Comparison of ENCODE assay signal across 1 cellular context in the genomic region with DNA sequence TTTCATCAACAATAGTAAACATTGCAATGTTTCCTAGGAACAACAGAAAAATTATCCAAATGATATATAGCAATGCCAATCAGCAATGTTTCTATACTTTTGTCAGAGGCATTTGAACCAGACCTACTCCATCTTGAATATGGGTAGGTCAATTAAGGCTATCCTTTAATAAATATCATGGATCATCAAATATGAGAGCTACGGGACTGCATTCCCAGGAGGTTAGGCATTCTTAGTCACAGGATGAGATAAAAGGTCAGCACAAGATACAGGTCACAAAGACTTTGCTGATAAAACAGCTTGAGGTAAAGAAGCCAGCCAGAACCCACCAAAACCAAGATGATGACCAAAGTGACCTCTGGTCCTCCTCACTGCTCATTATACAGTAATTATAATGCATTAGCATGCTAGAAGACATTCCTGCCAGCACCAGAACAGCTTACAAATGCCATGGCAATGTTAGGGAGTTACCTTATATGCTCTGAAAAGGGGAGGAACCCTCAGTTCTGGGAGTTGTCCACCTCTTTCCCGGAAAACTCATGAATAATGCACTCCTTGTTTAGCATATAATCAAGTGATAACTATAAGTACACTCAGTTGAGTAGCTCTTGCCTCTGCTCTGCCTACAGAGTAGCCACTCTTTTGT.
TF ChIP-seq lines count a peak whose summit lies in the region.

No MANE protein-coding gene starts in this region.

TF ChIP-seq in K562, 482 proteins besides CTCF, POLR2A, EP300 and RAD21 (continued from another document and continues in another):
- TF ChIP-seq EP400 (IDR thresholded peaks at IDR 0.05) (0 out of 2 replicates have a peak, but pooled peaks have one; percentile 15), NRF1 (conservative IDR thresholded peaks at IDR 0.05 in 1 of 2, IDR thresholded peaks at IDR 0.05 in 1 of 2) (no peak), CHD4 (IDR thresholded peaks at IDR 0.05; ENCODE audit: insufficient read depth, insufficient replicate concordance, low read depth, low read length, poor library complexity, severe bottlenecking) (no peak), ZBTB12 (CRISPR knock-in tag; IDR thresholded peaks at IDR 0.05) (peak; percentile 76), CHD7 (IDR thresholded peaks at IDR 0.05; ENCODE audit: low read depth, low read length) (no peak), E2F6 (IDR thresholded peaks at IDR 0.05; ENCODE audit: borderline replicate concordance in 1 of 2, extremely low read depth in 1 of 2, insufficient read depth in 1 of 2, insufficient read length in 1 of 2, low read depth in 1 of 2, low read length in 1 of 2, poor library complexity in 1 of 2, severe bottlenecking in 1 of 2) (no peak), BCL6 (CRISPR knock-in tag; IDR thresholded peaks at IDR 0.05) (peak; percentile 76), SUPT5H (IDR thresholded peaks at IDR 0.05) (no peak), RBM34 (IDR thresholded peaks at IDR 0.05; ENCODE audit: borderline replicate concordance, insufficient read depth, low read length) (no peak), CREB3L1 (IDR thresholded peaks at IDR 0.05; ENCODE audit: borderline replicate concordance, low read depth) (no peak), ZNF668 (CRISPR knock-in tag; IDR thresholded peaks at IDR 0.05) (peak; percentile 97), NFXL1 (CRISPR knock-in tag; IDR thresholded peaks at IDR 0.05) (peak; percentile 89), SMARCA5 (IDR thresholded peaks at IDR 0.05) (no peak; the same call in 1 of the 2 replicates), ID3 (CRISPR knock-in tag; IDR thresholded peaks at IDR 0.05) (peak; percentile 83; the same call in 1 of the 2 replicates), ID3 (tag; IDR thresholded peaks at IDR 0.05) (peak; percentile 99), CCAR2 (IDR thresholded peaks at IDR 0.05; ENCODE audit: low read depth, low read length) (no peak), DDX20 (tag; IDR thresholded peaks at IDR 0.05; ENCODE audit: low read depth) (peak; percentile 96), HMG20A (CRISPR knock-in tag; conservative IDR thresholded peaks at IDR 0.05) (no peak), NBN (IDR thresholded peaks at IDR 0.05; ENCODE audit: low read depth) (no peak), ELF2 (CRISPR knock-in tag; IDR thresholded peaks at IDR 0.05) (peak; percentile 72), ZSCAN32 (CRISPR knock-in tag; IDR thresholded peaks at IDR 0.05) (peak; percentile 62; the same call in 1 of the 2 replicates), HDGF (IDR thresholded peaks at IDR 0.05) (no peak), ATF1 (CRISPR knock-in tag; IDR thresholded peaks at IDR 0.05) (no peak), ATF1 (tag; IDR thresholded peaks at IDR 0.05) (peak; percentile 55; the same call in 1 of the 2 replicates), ZNF639 (CRISPR knock-in tag; conservative IDR thresholded peaks at IDR 0.05 in 1 of 2, IDR thresholded peaks at IDR 0.05 in 1 of 2) (peak in 1 of 2 experiments; percentile 89; a peak in 2 of 4 replicates), ETV1 (tag; conservative IDR thresholded peaks at IDR 0.05; ENCODE audit: low read depth) (peak; percentile 75), NR2C1 (IDR thresholded peaks at IDR 0.05) (peak; percentile 73), NR2C1 (tag; IDR thresholded peaks at IDR 0.05) (peak; percentile 93), KDM4B (IDR thresholded peaks at IDR 0.05; ENCODE audit: borderline replicate concordance in 2 of 2, low read depth in 1 of 2) (no peak), RBFOX2 (IDR thresholded peaks at IDR 0.05; ENCODE audit: low read depth, low read length) (peak; percentile 49), MCM7 (IDR thresholded peaks at IDR 0.05) (no peak), ZNF75A (CRISPR knock-in tag; IDR thresholded peaks at IDR 0.05) (peak; percentile 79; the same call in 1 of the 2 replicates), THAP12 (CRISPR knock-in tag; IDR thresholded peaks at IDR 0.05) (no peak)
- TF ChIP-seq, protein P1, sequence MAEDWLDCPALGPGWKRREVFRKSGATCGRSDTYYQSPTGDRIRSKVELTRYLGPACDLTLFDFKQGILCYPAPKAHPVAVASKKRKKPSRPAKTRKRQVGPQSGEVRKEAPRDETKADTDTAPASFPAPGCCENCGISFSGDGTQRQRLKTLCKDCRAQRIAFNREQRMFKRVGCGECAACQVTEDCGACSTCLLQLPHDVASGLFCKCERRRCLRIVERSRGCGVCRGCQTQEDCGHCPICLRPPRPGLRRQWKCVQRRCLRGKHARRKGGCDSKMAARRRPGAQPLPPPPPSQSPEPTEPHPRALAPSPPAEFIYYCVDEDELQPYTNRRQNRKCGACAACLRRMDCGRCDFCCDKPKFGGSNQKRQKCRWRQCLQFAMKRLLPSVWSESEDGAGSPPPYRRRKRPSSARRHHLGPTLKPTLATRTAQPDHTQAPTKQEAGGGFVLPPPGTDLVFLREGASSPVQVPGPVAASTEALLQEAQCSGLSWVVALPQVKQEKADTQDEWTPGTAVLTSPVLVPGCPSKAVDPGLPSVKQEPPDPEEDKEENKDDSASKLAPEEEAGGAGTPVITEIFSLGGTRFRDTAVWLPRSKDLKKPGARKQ (CRISPR knock-in tag; IDR thresholded peaks at IDR 0.05) = peak; percentile 67; the same call in 1 of the 2 replicates
- TF ChIP-seq, protein P2, sequence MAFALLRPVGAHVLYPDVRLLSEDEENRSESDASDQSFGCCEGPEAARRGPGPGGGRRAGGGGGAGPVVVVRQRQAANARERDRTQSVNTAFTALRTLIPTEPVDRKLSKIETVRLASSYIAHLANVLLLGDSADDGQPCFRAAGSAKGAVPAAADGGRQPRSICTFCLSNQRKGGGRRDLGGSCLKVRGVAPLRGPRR (CRISPR knock-in tag; IDR thresholded peaks at IDR 0.05) = peak; percentile 91
